9 cellular contexts compared by ENCODE assay signal in genomic region chr11:68039526-68040086, GRCh38. TPM values are rescaled to one million over a fixed set of nuclear protein-coding genes. Genes with fewer than 3 reads are reported as not detected.
DNase-seq lines count a peak whose midpoint lies in the region; ATAC-seq and FAIRE-seq lines count a peak whose summit lies in the region.
"Had no signal": no experiment of that assay in that cellular context is flagged by ENCODE, and none has a peak within 500 bp of the region (broad histone marks: within the 10 kb centered on the region; RNA-seq: fewer than 3 reads in every experiment).

No MANE protein-coding gene starts in this region.

- no peaks in the 10 kb centered on the region for H3K27me3 Mint-ChIP-seq in T-cell
- no peaks in the 10 kb centered on the region for H3K27me3 Mint-ChIP-seq in stimulated activated memory B cell treated with anti-CD40 and anti-IgM and Interleukin-4, amounts not matched to agents 10 μg/mL and 1 μg/mL and 100 μg/mL, for 72 hours

- H3K27ac Mint-ChIP-seq in T-cell, result peak overlapping the region; percentile 91 to 94
- peak overlapping the region; percentile 93 for H3K27ac Mint-ChIP-seq in stimulated activated memory B cell treated with anti-CD40 and anti-IgM and Interleukin-4, amounts not matched to agents 10 μg/mL and 1 μg/mL and 100 μg/mL, for 72 hours

- DNase-seq in GM19239 (ENCODE audit: insufficient read length, low spot score) (no peak), T-cell (no peak), germinal center (ENCODE audit: low spot score) (peak; percentile 57), SW 1271 (lab: John Stamatoyannopoulos, UW) (no peak)

- ATAC-seq in T-cell (replicated peaks in 1 of 4) (peak in 3 of 4 experiments; percentile 2 to 11 (median 4)), HG03280 (IDR thresholded peaks at IDR 0.05; ENCODE audit: unreplicated experiment) (no peak), HG02763 (IDR thresholded peaks at IDR 0.05; ENCODE audit: unreplicated experiment) (no peak), HG02981 (IDR thresholded peaks at IDR 0.05; ENCODE audit: unreplicated experiment) (no peak)
- peak; percentile 2 for ATAC-seq in stimulated activated memory B cell treated with anti-CD40 and anti-IgM and Interleukin-4, amounts not matched to agents 10 μg/mL and 1 μg/mL and 100 μg/mL, for 72 hours

- POLR2A ChIA-PET in T-cell (lab: Charles Lee), result no interaction called here

- FAIRE-seq in GM19239 (lab: Jason Lieb, UNC), result peak; percentile 8

- peaks cover 21 to 40% (median 21%) of the 10 kb centered on the region in 3 donors for H3K4me1 Mint-ChIP-seq in T-cell
- peaks cover 39% of the 10 kb centered on the region for H3K4me1 Mint-ChIP-seq in stimulated activated memory B cell treated with anti-CD40 and anti-IgM and Interleukin-4, amounts not matched to agents 10 μg/mL and 1 μg/mL and 100 μg/mL, for 72 hours

- H3K36me3 Mint-ChIP-seq in T-cell, result no peaks in the 10 kb centered on the region
- H3K36me3 Mint-ChIP-seq in stimulated activated memory B cell treated with anti-CD40 and anti-IgM and Interleukin-4, amounts not matched to agents 10 μg/mL and 1 μg/mL and 100 μg/mL, for 72 hours, result peaks cover 16% of the 10 kb centered on the region

- H3K4me3 Mint-ChIP-seq in T-cell, result peak overlapping the region; percentile 84 to 93 (median 89)
- H3K4me3 Mint-ChIP-seq in stimulated activated memory B cell treated with anti-CD40 and anti-IgM and Interleukin-4, amounts not matched to agents 10 μg/mL and 1 μg/mL and 100 μg/mL, for 72 hours, result peak overlapping the region; percentile 98

- H3K9me3 Mint-ChIP-seq in T-cell, result no peaks in the 10 kb centered on the region
- H3K9me3 Mint-ChIP-seq in stimulated activated memory B cell treated with anti-CD40 and anti-IgM and Interleukin-4, amounts not matched to agents 10 μg/mL and 1 μg/mL and 100 μg/mL, for 72 hours, result no peaks in the 10 kb centered on the region

- CTCF ChIA-PET in T-cell (lab: Charles Lee), result interaction anchor here in 1 of 2 donors (0.7 kb wide), 1 partner anchor 812 kb away, joined by 3 read pairs; no protein-coding TSS in a partner anchor

RNA-seq across cellular contexts. Expression of gene TCIRG1, which starts 0.8 kb away (rescaled TPM):
- 100 to 1,000 TPM; 184 to 292 (median 246) TPM for total RNA-seq in T-cell

RNA-seq across cellular contexts. Expression of gene NDUFS8, which starts 9.1 kb away (rescaled TPM):
- 100 to 1,000 TPM in 2 of 5 donors, 10 to 100 TPM in 3; 76.9 to 102 (median 91.1) TPM for total RNA-seq in T-cell

RNA-seq across cellular contexts. Expression of gene ALDH3B1, which starts 29.5 kb away (rescaled TPM):
- total RNA-seq in T-cell, result under 1 TPM; 0.20 to 0.53 (median 0.25) TPM
- total RNA-seq: T-helper 2 cell treated with Interferon-gamma antibody and Interleukin-4, amounts not matched to agents 100 ng/mL and 5 ng/mL, for 36 hours had no signal

RNA-seq across cellular contexts. Expression of gene UNC93B1, which starts 35.7 kb away (rescaled TPM):
- 10 to 100 TPM; 16.7 to 38.6 (median 27.8) TPM for total RNA-seq in T-cell

Comparison
In these comparisons a context has a peak if more than half of its experiments do, and no peak if none do; other contexts are left out.
1. ATAC-seq: peak in T-cell (3 of 4) and stimulated activated memory B cell treated with anti-CD40 and anti-IgM and Interleukin-4, amounts not matched to agents 10 μg/mL and 1 μg/mL and 100 μg/mL, for 72 hours (single experiment); none in HG03280 (single experiment), HG02763 (single experiment) and HG02981 (single experiment).